14 cellular contexts compared by ENCODE assay signal in the genomic region with DNA sequence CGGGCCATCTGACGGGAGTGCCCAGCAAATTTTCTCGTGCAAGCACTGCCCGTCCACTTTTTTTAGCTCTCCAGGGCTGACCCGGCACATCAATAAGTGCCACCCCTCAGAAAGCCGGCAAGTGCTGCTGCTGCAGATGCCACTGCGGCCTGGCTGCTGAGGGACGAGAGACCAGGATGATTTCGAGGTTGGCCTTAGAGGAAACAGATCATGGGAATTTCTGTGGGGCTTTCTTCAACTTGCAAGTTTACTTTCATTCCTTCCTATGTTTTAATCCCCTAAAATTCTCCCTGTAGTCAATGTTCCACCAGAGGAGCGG. TPM values are rescaled to one million over a fixed set of nuclear protein-coding genes. Genes with fewer than 3 reads are reported as not detected.
DNase-seq lines count a peak whose midpoint lies in the region; ATAC-seq and TF ChIP-seq lines count a peak whose summit lies in the region.
"Had no signal": no experiment of that assay in that cellular context is flagged by ENCODE, and none has a peak within 500 bp of the region (broad histone marks: within the 10 kb centered on the region; RNA-seq: fewer than 3 reads in every experiment).

No MANE protein-coding gene starts in this region.

- TF ChIP-seq CTCF in WERI-Rb-1 (IDR thresholded peaks at IDR 0.05; ENCODE audit: low read depth, low read length) (no peak), psoas muscle (IDR thresholded peaks at IDR 0.05) (no peak)

- H3K36me3 ChIP-seq in WERI-Rb-1: peaks cover 52% of the 10 kb centered on the region
- no peaks in the 10 kb centered on the region for H3K36me3 ChIP-seq in iPS-20b (ENCODE audit: insufficient read depth, low read depth, low read length)
- peaks cover 0 to 6% of the 10 kb centered on the region in 2 donors for H3K36me3 ChIP-seq in psoas muscle (ENCODE audit: insufficient read depth in 1 of 2, low read depth in 1 of 2)
- H3K36me3 ChIP-seq: prostate gland had no signal

- H3K27me3 ChIP-seq in WERI-Rb-1 (ENCODE audit: insufficient read depth, low read depth, severe bottlenecking): no peaks in the 10 kb centered on the region
- peaks cover 69% of the 10 kb centered on the region for H3K27me3 ChIP-seq in iPS-20b (ENCODE audit: insufficient read depth, low read length)
- peaks cover 5 to 49% (median 21%) of the 10 kb centered on the region in 3 donors for H3K27me3 ChIP-seq in psoas muscle (ENCODE audit: insufficient read depth in 3 of 3, low read length in 2 of 3)

- H3K4me3 ChIP-seq in WERI-Rb-1 (ENCODE audit: low read depth, low read length): peak overlapping the region; percentile 92
- peak overlapping the region; percentile 63; the same call in 1 of the 2 replicates for H3K4me3 ChIP-seq in iPS-20b (ENCODE audit: low read length)
- peak overlapping the region; percentile 76 for H3K4me3 ChIP-seq in psoas muscle

- peak; percentile 47 for DNase-seq in NCI-H82 (lab: John Stamatoyannopoulos, UW)
- DNase-seq in NCI-H82 treated with DMSO at 0.1 percent for 48 hours (lab: John Stamatoyannopoulos, UW; ENCODE audit: unreplicated experiment): no peak
- peak; percentile 21 for DNase-seq in WERI-Rb-1
- DNase-seq in psoas muscle: no peak
- no peak for DNase-seq in activated CD8-positive, alpha-beta memory T cell treated with anti-CD3 and anti-CD28 coated beads for 24 hours
- no peak for DNase-seq in COLO829 (ENCODE audit: low spot score)

- 16 to 22% (median 16%) methylated on average over 10 of the region's 10 CpGs for WGBS in psoas muscle, 3 donors

- H3K27ac ChIP-seq in WERI-Rb-1: peak overlapping the region; percentile 94
- H3K27ac ChIP-seq in iPS-20b (ENCODE audit: low read length): no peak overlapping the region
- no peak overlapping the region for H3K27ac ChIP-seq in psoas muscle
- H3K27ac ChIP-seq: prostate gland, tibial nerve had no signal

- H3K4me1 ChIP-seq in iPS-20b (ENCODE audit: insufficient read depth, low read length): peaks cover 4% of the 10 kb centered on the region; the same call in 1 of the 2 replicates
- H3K4me1 ChIP-seq in psoas muscle: peaks cover 20% of the 10 kb centered on the region
- H3K4me1 ChIP-seq: prostate gland had no signal

- H3K9ac ChIP-seq in iPS-20b (ENCODE audit: low read depth, low read length): no peak overlapping the region

- H3K9me3 ChIP-seq in WERI-Rb-1 (ENCODE audit: severe bottlenecking) (no peaks in the 10 kb centered on the region), iPS-20b (ENCODE audit: insufficient read depth, low read depth, low read length) (no peaks in the 10 kb centered on the region), psoas muscle (no peaks in the 10 kb centered on the region)
- H3K9me3 ChIP-seq: prostate gland, tibial nerve had no signal

- ATAC-seq in psoas muscle (peak in 1 of 4 donors; percentile 35), GM21723 (IDR thresholded peaks at IDR 0.05; ENCODE audit: unreplicated experiment) (no peak)

- intact Hi-C loops in psoas muscle (cut with DNase I): no loop called here

RNA-seq across cellular contexts. Expression of a gene that starts 1.8 kb away (rescaled TPM):
- total RNA-seq in psoas muscle: not detected
- polyA plus RNA-seq in psoas muscle: not detected
- total RNA-seq: activated CD4-positive, alpha-beta memory T cell treated with anti-CD3 and anti-CD28 coated beads for 36 hours; lower leg skin; NCI-H460; RPMI7951; tibial nerve had no signal

Comparison
In these comparisons a context has a peak if more than half of its experiments do, and no peak if none do; other contexts are left out.
1. DNase-seq: peak in NCI-H82 (single experiment) and WERI-Rb-1 (single experiment); none in NCI-H82 treated with DMSO at 0.1 percent for 48 hours (single experiment), psoas muscle (0 of 2), activated CD8-positive, alpha-beta memory T cell treated with anti-CD3 and anti-CD28 coated beads for 24 hours (single experiment) and COLO829 (single experiment).
2. Peak in every context shown above with its lines, with median percentiles within 50 percentile points of each other: H3K4me3 ChIP-seq.